1 cellular context compared by ENCODE assay signal in the genomic region with DNA sequence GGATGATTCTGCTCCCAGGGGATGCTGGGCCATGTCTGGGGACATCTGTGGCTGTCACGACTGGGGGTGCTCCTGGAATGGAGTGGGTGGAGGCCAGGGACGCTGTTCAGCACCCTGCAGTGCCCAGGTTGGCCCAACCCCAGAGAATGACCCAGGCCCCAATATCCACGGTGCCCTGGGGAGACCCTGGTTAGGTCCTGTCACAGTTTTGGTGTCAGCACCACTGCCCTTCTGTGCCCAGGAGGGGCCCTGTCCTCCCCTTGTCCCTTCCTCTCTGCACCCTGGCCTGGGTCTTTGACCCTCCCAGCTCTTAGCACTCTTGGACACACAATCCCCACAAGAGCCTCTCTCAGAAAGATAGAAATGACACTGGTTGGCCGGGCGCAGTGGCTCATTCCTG.
TF ChIP-seq lines count a peak whose summit lies in the region.

No MANE protein-coding gene starts in this region.

TF ChIP-seq in H1, 55 proteins besides CTCF, POLR2A, EP300 and RAD21:
- no peak for TF ChIP-seq SUZ12 (IDR thresholded peaks at IDR 0.05; ENCODE audit: low read length)
- no peak for TF ChIP-seq HDAC6 (IDR thresholded peaks at IDR 0.05; ENCODE audit: low read depth, low read length)
- no peak for TF ChIP-seq EZH2 (IDR thresholded peaks at IDR 0.05; ENCODE audit: low read depth, low read length, severe bottlenecking)
- TF ChIP-seq, protein P1, sequence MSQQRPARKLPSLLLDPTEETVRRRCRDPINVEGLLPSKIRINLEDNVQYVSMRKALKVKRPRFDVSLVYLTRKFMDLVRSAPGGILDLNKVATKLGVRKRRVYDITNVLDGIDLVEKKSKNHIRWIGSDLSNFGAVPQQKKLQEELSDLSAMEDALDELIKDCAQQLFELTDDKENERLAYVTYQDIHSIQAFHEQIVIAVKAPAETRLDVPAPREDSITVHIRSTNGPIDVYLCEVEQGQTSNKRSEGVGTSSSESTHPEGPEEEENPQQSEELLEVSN (IDR thresholded peaks at IDR 0.05), result no peak
- TF ChIP-seq BACH1 (IDR thresholded peaks at IDR 0.05; ENCODE audit: low read length), result no peak
- no peak for TF ChIP-seq CEBPB (IDR thresholded peaks at IDR 0.05; ENCODE audit: low read depth, low read length)
- TF ChIP-seq RFX5 (IDR thresholded peaks at IDR 0.05; ENCODE audit: borderline replicate concordance, low read depth, low read length), result no peak
- TF ChIP-seq SIN3A (conservative IDR thresholded peaks at IDR 0.05 in 1 of 2, IDR thresholded peaks at IDR 0.05 in 1 of 2; ENCODE audit: low read depth in 1 of 2, low read length in 2 of 2), result no peak
- TF ChIP-seq ZNF274 (IDR thresholded peaks at IDR 0.05; ENCODE audit: borderline replicate concordance, extremely low read depth, low read length), result no peak
- no peak for TF ChIP-seq SIX5 (IDR thresholded peaks at IDR 0.05; ENCODE audit: low read depth, low read length)
- TF ChIP-seq SRF (IDR thresholded peaks at IDR 0.05; ENCODE audit: low read depth, low read length), result no peak
- TF ChIP-seq KDM5A (IDR thresholded peaks at IDR 0.05; ENCODE audit: low read length), result no peak
- TF ChIP-seq CTBP2 (IDR thresholded peaks at IDR 0.05; ENCODE audit: borderline replicate concordance, insufficient read depth, insufficient read length, low read length), result no peak
- TF ChIP-seq CBX5 (IDR thresholded peaks at IDR 0.05; ENCODE audit: low read depth, low read length), result no peak
- TF ChIP-seq RNF2 (IDR thresholded peaks at IDR 0.05; ENCODE audit: borderline replicate concordance, low read depth, low read length, missing control alignments, poor library complexity, severe bottlenecking), result no peak
- TF ChIP-seq MAFK (IDR thresholded peaks at IDR 0.05; ENCODE audit: low read depth, low read length), result no peak
- no peak for TF ChIP-seq SP2 (IDR thresholded peaks at IDR 0.05; ENCODE audit: low read length)
- TF ChIP-seq KDM1A (IDR thresholded peaks at IDR 0.05; ENCODE audit: borderline replicate concordance, low read length), result no peak
